ENCODE assay signal across 17 cellular contexts in the genomic region with DNA sequence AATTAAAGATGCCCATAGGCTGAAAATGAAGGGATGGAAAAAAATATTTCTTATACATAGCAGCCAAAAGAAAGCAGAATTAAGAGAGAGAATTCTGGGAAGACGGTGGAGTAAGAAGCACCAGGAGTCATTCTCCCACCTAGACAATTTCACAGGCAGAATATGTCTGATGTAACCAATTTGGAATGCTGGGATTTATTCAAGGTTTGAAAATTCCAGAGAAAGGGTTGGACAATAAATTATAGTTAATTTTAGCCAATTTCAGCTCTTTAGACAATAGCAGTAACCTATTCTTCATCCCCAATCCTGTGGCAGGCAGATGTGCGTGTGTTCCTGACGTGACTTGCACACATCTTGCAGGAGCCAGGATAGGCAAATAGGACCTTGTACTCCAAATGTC.
DNase-seq lines count a peak whose midpoint lies in the region; FAIRE-seq and TF ChIP-seq lines count a peak whose summit lies in the region.
"Had no signal": no experiment of that assay in that cellular context is flagged by ENCODE, and none has a peak within 500 bp of the region (broad histone marks: within the 10 kb centered on the region; RNA-seq: fewer than 3 reads in every experiment).

No MANE protein-coding gene starts in this region.

- no peaks in the 10 kb centered on the region for H3K27me3 Mint-ChIP-seq in type B pancreatic cell
- H3K27me3 Mint-ChIP-seq in activated CD4-positive, alpha-beta T cell treated with anti-CD3 and anti-CD28 coated beads, Interleukin-2, amount 10 ng/mL, durations not matched to agents 24 days and 14 days = no peaks in the 10 kb centered on the region
- H3K27me3 Mint-ChIP-seq: CD4-positive, alpha-beta T cell; IgD-negative memory B cell had no signal

- no peaks in the 10 kb centered on the region for H3K4me1 Mint-ChIP-seq in type B pancreatic cell (ENCODE audit: unreplicated experiment)
- no peaks in the 10 kb centered on the region for H3K4me1 Mint-ChIP-seq in activated CD4-positive, alpha-beta T cell treated with anti-CD3 and anti-CD28 coated beads, Interleukin-2, amount 10 ng/mL, durations not matched to agents 24 days and 14 days
- H3K4me1 Mint-ChIP-seq: IgD-negative memory B cell had no signal

- intact Hi-C loops in activated CD4-positive, alpha-beta T cell treated with anti-CD3 and anti-CD28 coated beads, Interleukin-2, amount 10 ng/mL, durations not matched to agents 24 days and 14 days (cut with micrococcal nuclease) = no loop called here

- H3K27ac Mint-ChIP-seq in type B pancreatic cell = no peak overlapping the region
- H3K27ac Mint-ChIP-seq in activated CD4-positive, alpha-beta T cell treated with anti-CD3 and anti-CD28 coated beads, Interleukin-2, amount 10 ng/mL, durations not matched to agents 24 days and 14 days = no peak overlapping the region
- H3K27ac Mint-ChIP-seq: CD4-positive, alpha-beta T cell; HFFc6; IgD-negative memory B cell had no signal

- H3K36me3 Mint-ChIP-seq in type B pancreatic cell = no peaks in the 10 kb centered on the region
- H3K36me3 Mint-ChIP-seq in activated CD4-positive, alpha-beta T cell treated with anti-CD3 and anti-CD28 coated beads, Interleukin-2, amount 10 ng/mL, durations not matched to agents 24 days and 14 days (ENCODE audit: low read depth) = no peaks in the 10 kb centered on the region
- H3K36me3 Mint-ChIP-seq: IgD-negative memory B cell had no signal

- H3K4me3 ChIP-seq in epithelial cell of esophagus (ENCODE audit: low read length) = no peak overlapping the region
- H3K4me3 ChIP-seq: A549; BLaER1 treated with 17β-estradiol and CSF1 and Interleukin-3, amounts not matched to agents 10 nM and 100 nM had no signal

- H3K9me3 Mint-ChIP-seq in type B pancreatic cell = peaks cover 14% of the 10 kb centered on the region
- peaks cover 6% of the 10 kb centered on the region for H3K9me3 Mint-ChIP-seq in activated CD4-positive, alpha-beta T cell treated with anti-CD3 and anti-CD28 coated beads, Interleukin-2, amount 10 ng/mL, durations not matched to agents 24 days and 14 days

- FAIRE-seq in G401.6 (lab: Jason Lieb, UNC) = peak; percentile 53
- FAIRE-seq: A549 had no signal

- TF ChIP-seq CTCF in VCaP (conservative IDR thresholded peaks at IDR 0.05) = no peak
- no peak for TF ChIP-seq CTCF in epithelial cell of esophagus (IDR thresholded peaks at IDR 0.05; ENCODE audit: insufficient read depth, low read depth, low read length, missing control alignments)
- no peak for TF ChIP-seq CTCF in type B pancreatic cell (conservative IDR thresholded peaks at IDR 0.05)

- DNase-seq in epithelial cell of esophagus (ENCODE audit: low read depth) (peak; percentile 13), type B pancreatic cell (ENCODE audit: extremely low spot score, unreplicated experiment) (no peak), NCI-H2029 (lab: John Stamatoyannopoulos, UW) (no peak), retina (no peak)
- DNase-seq in activated CD4-positive, alpha-beta T cell treated with anti-CD3 and anti-CD28 coated beads, Interleukin-2, amount 10 ng/mL, durations not matched to agents 24 days and 14 days = no peak
- DNase-seq: AML-193; Calu3; CD4-positive, alpha-beta T cell; DMS 273 treated with DMSO at 0.1 percent for 48 hours; HCEC 1CT; HFFc6 had no signal

- H3K4me3 Mint-ChIP-seq in type B pancreatic cell = no peak overlapping the region
- H3K4me3 Mint-ChIP-seq in activated CD4-positive, alpha-beta T cell treated with anti-CD3 and anti-CD28 coated beads, Interleukin-2, amount 10 ng/mL, durations not matched to agents 24 days and 14 days = no peak overlapping the region
- H3K4me3 Mint-ChIP-seq: CD4-positive, alpha-beta T cell; HFFc6; IgD-negative memory B cell had no signal

- H3K27ac ChIP-seq in VCaP = peak overlapping the region; percentile 29; the same call in 1 of the 2 replicates
- H3K27ac ChIP-seq: A549; BLaER1 treated with 17β-estradiol and CSF1 and Interleukin-3, amounts not matched to agents 10 nM and 100 nM; KMS-11 had no signal
